Comparison of ENCODE assay signal across 19 cellular contexts in the genomic region with DNA sequence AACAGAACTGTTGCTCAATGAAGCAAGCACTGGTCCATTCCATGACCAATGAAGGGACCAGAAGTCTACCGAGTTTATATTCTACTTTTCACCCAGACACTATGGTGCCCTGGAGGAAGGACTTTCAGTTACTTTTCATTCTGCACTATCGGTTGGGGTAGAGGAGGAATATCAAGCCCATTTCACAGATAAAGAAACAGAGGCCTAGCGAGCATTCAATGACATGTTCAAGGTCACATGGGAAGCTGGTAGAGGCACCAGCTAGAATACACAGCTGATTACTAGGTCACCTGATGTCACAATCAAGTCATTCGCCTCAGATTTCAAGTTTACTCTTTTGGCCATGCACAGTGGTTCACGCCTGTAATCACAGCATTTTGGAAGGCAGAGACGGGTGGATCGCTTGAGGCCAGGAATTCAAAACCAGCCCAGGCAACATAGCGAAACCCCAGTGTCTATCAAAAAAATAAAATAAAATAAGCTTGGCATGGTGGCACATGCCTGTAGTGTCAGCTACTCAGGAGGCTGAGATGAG. TPM values are rescaled to one million over a fixed set of nuclear protein-coding genes. Genes with fewer than 3 reads are reported as not detected.
A peak's percentile ranks its signal among the peaks of the same experiment; 100 is the strongest.
DNase-seq lines count a peak whose midpoint lies in the region; ATAC-seq and TF ChIP-seq lines count a peak whose summit lies in the region.
"Had no signal": no experiment of that assay in that cellular context is flagged by ENCODE, and none has a peak within 500 bp of the region (broad histone marks: within the 10 kb centered on the region; RNA-seq: fewer than 3 reads in every experiment).

No MANE protein-coding gene starts in this region.

- H3K4me3 ChIP-seq in right cardiac atrium (ENCODE audit: low read length) (no peak overlapping the region), psoas muscle (no peak overlapping the region)
- H3K4me3 ChIP-seq: Peyer's patch had no signal

- no peak overlapping the region for H3K4me3 Mint-ChIP-seq in activated CD8-positive, alpha-beta memory T cell treated with anti-CD3 and anti-CD28 coated beads, Interleukin-2, amount 10 ng/mL, durations not matched to agents 7 days and 5 days
- no peak overlapping the region for H3K4me3 Mint-ChIP-seq in central memory CD8-positive, alpha-beta T cell
- H3K4me3 Mint-ChIP-seq: CD8-positive, alpha-beta T cell had no signal

- no peaks in the 10 kb centered on the region for H3K27me3 Mint-ChIP-seq in activated CD8-positive, alpha-beta memory T cell treated with anti-CD3 and anti-CD28 coated beads, Interleukin-2, amount 10 ng/mL, durations not matched to agents 7 days and 5 days
- no peaks in the 10 kb centered on the region for H3K27me3 Mint-ChIP-seq in central memory CD8-positive, alpha-beta T cell

- H3K4me1 Mint-ChIP-seq in activated CD8-positive, alpha-beta memory T cell treated with anti-CD3 and anti-CD28 coated beads, Interleukin-2, amount 10 ng/mL, durations not matched to agents 7 days and 5 days, result peaks cover 48% of the 10 kb centered on the region
- peaks cover 11% of the 10 kb centered on the region for H3K4me1 Mint-ChIP-seq in central memory CD8-positive, alpha-beta T cell

- WGBS in right cardiac atrium, result 91% methylated on average over 8 of the region's 8 CpGs
- WGBS in psoas muscle, 3 donors, result 93 to 97% (median 93%) methylated on average over 8 of the region's 8 CpGs

- peak overlapping the region; percentile 25 for H3K27ac ChIP-seq in right cardiac atrium (ENCODE audit: low read length)
- no peak overlapping the region for H3K27ac ChIP-seq in psoas muscle
- no peak overlapping the region for H3K27ac ChIP-seq in substantia nigra (ENCODE audit: low read depth, low read length, poor library complexity, severe bottlenecking)

- intact Hi-C loops in right cardiac atrium (cut with DNase I), result no loop called here
- intact Hi-C loops in Right ventricle myocardium superior (cut with DNase I), result no loop called here
- intact Hi-C loops in psoas muscle (cut with DNase I), result no loop called here

- no peaks in the 10 kb centered on the region for H3K9me3 Mint-ChIP-seq in activated CD8-positive, alpha-beta memory T cell treated with anti-CD3 and anti-CD28 coated beads, Interleukin-2, amount 10 ng/mL, durations not matched to agents 7 days and 5 days (ENCODE audit: low read depth)
- no peaks in the 10 kb centered on the region for H3K9me3 Mint-ChIP-seq in central memory CD8-positive, alpha-beta T cell
- H3K9me3 Mint-ChIP-seq: CD8-positive, alpha-beta T cell had no signal

- peaks cover 0 to 39% of the 10 kb centered on the region in 2 donors for H3K36me3 ChIP-seq in psoas muscle (ENCODE audit: insufficient read depth in 1 of 2, low read depth in 1 of 2)

- H3K36me3 Mint-ChIP-seq in activated CD8-positive, alpha-beta memory T cell treated with anti-CD3 and anti-CD28 coated beads, Interleukin-2, amount 10 ng/mL, durations not matched to agents 7 days and 5 days, result peaks cover 57% of the 10 kb centered on the region
- H3K36me3 Mint-ChIP-seq in central memory CD8-positive, alpha-beta T cell (ENCODE audit: insufficient read depth), result peaks cover 32% of the 10 kb centered on the region

- H3K9me3 ChIP-seq in right cardiac atrium (ENCODE audit: control insufficient read depth, low read length), result no peaks in the 10 kb centered on the region
- H3K9me3 ChIP-seq in psoas muscle, result no peaks in the 10 kb centered on the region
- H3K9me3 ChIP-seq: Peyer's patch had no signal

- no peaks in the 10 kb centered on the region for H3K27me3 ChIP-seq in right cardiac atrium (ENCODE audit: control insufficient read depth, insufficient read depth)
- H3K27me3 ChIP-seq in psoas muscle (ENCODE audit: insufficient read depth in 3 of 3, low read length in 2 of 3), result no peaks in the 10 kb centered on the region
- H3K27me3 ChIP-seq: Peyer's patch had no signal

- CTCF ChIA-PET in activated CD8-positive, alpha-beta memory T cell treated with anti-CD3 and anti-CD28 coated beads, Interleukin-2, amount 10 ng/mL, durations not matched to agents 7 days and 5 days (lab: Charles Lee), result no interaction called here

- DNase-seq in activated CD8-positive, alpha-beta memory T cell treated with anti-CD3 and anti-CD28 coated beads, Interleukin-2, amount 10 ng/mL, durations not matched to agents 7 days and 5 days, result no peak
- DNase-seq in activated CD8-positive, alpha-beta memory T cell treated with anti-CD3 and anti-CD28 coated beads, Interleukin-2, amount 50 U/mL, for 48 hours, result no peak
- DNase-seq in right cardiac atrium, result no peak
- no peak for DNase-seq in Right ventricle myocardium superior
- DNase-seq in central memory CD8-positive, alpha-beta T cell (ENCODE audit: low spot score in 2 of 2), result no peak
- DNase-seq in psoas muscle, result no peak
- DNase-seq in substantia nigra (lab: John Stamatoyannopoulos, UW), result no peak
- DNase-seq: CD8-positive, alpha-beta T cell; DMS79 treated with DMSO at 0.1 percent for 48 hours; H7; Kasumi-1; NCI-H1105 treated with DMSO at 0.1 percent for 48 hours; NCI-H2029; NCI-H2171 treated with DMSO at 0.1 percent for 48 hours; NCI-H510A; NCI-H82; Peyer's patch had no signal

- H3K4me1 ChIP-seq in right cardiac atrium (ENCODE audit: control insufficient read depth, insufficient read depth, low read length) (peaks cover 8% of the 10 kb centered on the region), psoas muscle (peaks cover 3% of the 10 kb centered on the region)
- H3K4me1 ChIP-seq: Peyer's patch had no signal

- no peak for TF ChIP-seq CTCF in psoas muscle (IDR thresholded peaks at IDR 0.05)

- peak overlapping the region; percentile 47 for H3K27ac Mint-ChIP-seq in activated CD8-positive, alpha-beta memory T cell treated with anti-CD3 and anti-CD28 coated beads, Interleukin-2, amount 10 ng/mL, durations not matched to agents 7 days and 5 days
- H3K27ac Mint-ChIP-seq in central memory CD8-positive, alpha-beta T cell (ENCODE audit: low read depth), result peak overlapping the region; percentile 2
- H3K27ac Mint-ChIP-seq: CD8-positive, alpha-beta T cell had no signal

- ATAC-seq in activated CD8-positive, alpha-beta memory T cell treated with anti-CD3 and anti-CD28 coated beads, Interleukin-2, amount 10 ng/mL, durations not matched to agents 7 days and 5 days, result no peak
- ATAC-seq in right cardiac atrium (no peak), Right ventricle myocardium superior (ENCODE audit: poor library complexity) (no peak), psoas muscle (no peak), HG03025 (IDR thresholded peaks at IDR 0.05; ENCODE audit: low FRiP score, unreplicated experiment) (no peak)
- no peak for ATAC-seq in central memory CD8-positive, alpha-beta T cell (replicated peaks; ENCODE audit: extremely low read depth, poor library complexity, severe bottlenecking)
- ATAC-seq: CD8-positive, alpha-beta T cell had no signal

RNA-seq across cellular contexts. Expression of gene PRG2, which starts 17.6 kb away (rescaled TPM):
- total RNA-seq in activated CD8-positive, alpha-beta memory T cell treated with anti-CD3 and anti-CD28 coated beads, Interleukin-2, amount 10 ng/mL, durations not matched to agents 7 days and 5 days, result under 1 TPM; 0.59 to 0.79 TPM
- total RNA-seq in right cardiac atrium (under 1 TPM in 1 of 4 donors, not detected in 3; 0.23 TPM), Right ventricle myocardium superior (not detected), psoas muscle (under 1 TPM in 1 of 4 donors, not detected in 3; 0.25 TPM)
- polyA plus RNA-seq in right cardiac atrium (0.16 TPM), psoas muscle (not detected)
- total RNA-seq: A673, H7, Peyer's patch had no signal

RNA-seq across cellular contexts. Expression of gene SLC43A3, which starts 18.9 kb away (rescaled TPM):
- 100 to 1,000 TPM; 106 to 117 TPM for total RNA-seq in activated CD8-positive, alpha-beta memory T cell treated with anti-CD3 and anti-CD28 coated beads, Interleukin-2, amount 10 ng/mL, durations not matched to agents 7 days and 5 days
- total RNA-seq in right cardiac atrium (10 to 100 TPM; 24.1 to 37.0 (median 30.7) TPM), Right ventricle myocardium superior (20.0 TPM), psoas muscle (10 to 100 TPM; 10.6 to 18.8 (median 16.0) TPM)
- polyA plus RNA-seq in right cardiac atrium (20.7 TPM), psoas muscle (10 to 100 TPM in 1 of 3 donors, 1 to 10 TPM in 2; 5.8 to 14.7 (median 6.4) TPM)

RNA-seq across cellular contexts. Expression of gene PRG3, which starts 27.1 kb away (rescaled TPM):
- total RNA-seq in activated CD8-positive, alpha-beta memory T cell treated with anti-CD3 and anti-CD28 coated beads, Interleukin-2, amount 10 ng/mL, durations not matched to agents 7 days and 5 days, result not detected
- not detected for total RNA-seq in right cardiac atrium
- polyA plus RNA-seq in right cardiac atrium, result not detected
- not detected for total RNA-seq in Right ventricle myocardium superior
- not detected for total RNA-seq in psoas muscle
- not detected for polyA plus RNA-seq in psoas muscle
- total RNA-seq: A673; CD8-positive, alpha-beta T cell; H7; Peyer's patch had no signal

RNA-seq across cellular contexts. Expression of gene RTN4RL2, which starts 52.3 kb away (rescaled TPM):
- not detected for total RNA-seq in activated CD8-positive, alpha-beta memory T cell treated with anti-CD3 and anti-CD28 coated beads, Interleukin-2, amount 10 ng/mL, durations not matched to agents 7 days and 5 days
- total RNA-seq in right cardiac atrium, result 1 to 10 TPM in 1 of 4 donors, under 1 TPM in 3; 0.65 to 1.4 (median 0.79) TPM
- 0.97 TPM for polyA plus RNA-seq in right cardiac atrium
- 1.9 TPM for total RNA-seq in Right ventricle myocardium superior
- total RNA-seq in psoas muscle, result 1 to 10 TPM in 1 of 4 donors, under 1 TPM in 3; 0.77 to 1.1 (median 0.84) TPM
- under 1 TPM; 0.44 to 0.61 (median 0.49) TPM for polyA plus RNA-seq in psoas muscle
